ENCODE assay signal across 1 cellular context in genomic region chr5:134500699-134501430, GRCh38.
TF ChIP-seq lines count a peak whose summit lies in the region.

No MANE protein-coding gene starts in this region.

TF ChIP-seq in GM23338, 12 proteins besides CTCF, POLR2A, EP300 and RAD21 (continued from another document):
- TF ChIP-seq ETS1 (IDR thresholded peaks at IDR 0.05), result no peak
- no peak for TF ChIP-seq ZNF331 (CRISPR knock-in tag; IDR thresholded peaks at IDR 0.05; ENCODE audit: low read depth)
- TF ChIP-seq, protein P1, sequence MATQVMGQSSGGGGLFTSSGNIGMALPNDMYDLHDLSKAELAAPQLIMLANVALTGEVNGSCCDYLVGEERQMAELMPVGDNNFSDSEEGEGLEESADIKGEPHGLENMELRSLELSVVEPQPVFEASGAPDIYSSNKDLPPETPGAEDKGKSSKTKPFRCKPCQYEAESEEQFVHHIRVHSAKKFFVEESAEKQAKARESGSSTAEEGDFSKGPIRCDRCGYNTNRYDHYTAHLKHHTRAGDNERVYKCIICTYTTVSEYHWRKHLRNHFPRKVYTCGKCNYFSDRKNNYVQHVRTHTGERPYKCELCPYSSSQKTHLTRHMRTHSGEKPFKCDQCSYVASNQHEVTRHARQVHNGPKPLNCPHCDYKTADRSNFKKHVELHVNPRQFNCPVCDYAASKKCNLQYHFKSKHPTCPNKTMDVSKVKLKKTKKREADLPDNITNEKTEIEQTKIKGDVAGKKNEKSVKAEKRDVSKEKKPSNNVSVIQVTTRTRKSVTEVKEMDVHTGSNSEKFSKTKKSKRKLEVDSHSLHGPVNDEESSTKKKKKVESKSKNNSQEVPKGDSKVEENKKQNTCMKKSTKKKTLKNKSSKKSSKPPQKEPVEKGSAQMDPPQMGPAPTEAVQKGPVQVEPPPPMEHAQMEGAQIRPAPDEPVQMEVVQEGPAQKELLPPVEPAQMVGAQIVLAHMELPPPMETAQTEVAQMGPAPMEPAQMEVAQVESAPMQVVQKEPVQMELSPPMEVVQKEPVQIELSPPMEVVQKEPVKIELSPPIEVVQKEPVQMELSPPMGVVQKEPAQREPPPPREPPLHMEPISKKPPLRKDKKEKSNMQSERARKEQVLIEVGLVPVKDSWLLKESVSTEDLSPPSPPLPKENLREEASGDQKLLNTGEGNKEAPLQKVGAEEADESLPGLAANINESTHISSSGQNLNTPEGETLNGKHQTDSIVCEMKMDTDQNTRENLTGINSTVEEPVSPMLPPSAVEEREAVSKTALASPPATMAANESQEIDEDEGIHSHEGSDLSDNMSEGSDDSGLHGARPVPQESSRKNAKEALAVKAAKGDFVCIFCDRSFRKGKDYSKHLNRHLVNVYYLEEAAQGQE (IDR thresholded peaks at IDR 0.05; ENCODE audit: unreplicated experiment), result no peak
- no peak for TF ChIP-seq POLR2AphosphoS5 (IDR thresholded peaks at IDR 0.05; ENCODE audit: low read depth)
- no peak for TF ChIP-seq STAT1 (IDR thresholded peaks at IDR 0.05; ENCODE audit: unreplicated experiment)
